In the genomic region with DNA sequence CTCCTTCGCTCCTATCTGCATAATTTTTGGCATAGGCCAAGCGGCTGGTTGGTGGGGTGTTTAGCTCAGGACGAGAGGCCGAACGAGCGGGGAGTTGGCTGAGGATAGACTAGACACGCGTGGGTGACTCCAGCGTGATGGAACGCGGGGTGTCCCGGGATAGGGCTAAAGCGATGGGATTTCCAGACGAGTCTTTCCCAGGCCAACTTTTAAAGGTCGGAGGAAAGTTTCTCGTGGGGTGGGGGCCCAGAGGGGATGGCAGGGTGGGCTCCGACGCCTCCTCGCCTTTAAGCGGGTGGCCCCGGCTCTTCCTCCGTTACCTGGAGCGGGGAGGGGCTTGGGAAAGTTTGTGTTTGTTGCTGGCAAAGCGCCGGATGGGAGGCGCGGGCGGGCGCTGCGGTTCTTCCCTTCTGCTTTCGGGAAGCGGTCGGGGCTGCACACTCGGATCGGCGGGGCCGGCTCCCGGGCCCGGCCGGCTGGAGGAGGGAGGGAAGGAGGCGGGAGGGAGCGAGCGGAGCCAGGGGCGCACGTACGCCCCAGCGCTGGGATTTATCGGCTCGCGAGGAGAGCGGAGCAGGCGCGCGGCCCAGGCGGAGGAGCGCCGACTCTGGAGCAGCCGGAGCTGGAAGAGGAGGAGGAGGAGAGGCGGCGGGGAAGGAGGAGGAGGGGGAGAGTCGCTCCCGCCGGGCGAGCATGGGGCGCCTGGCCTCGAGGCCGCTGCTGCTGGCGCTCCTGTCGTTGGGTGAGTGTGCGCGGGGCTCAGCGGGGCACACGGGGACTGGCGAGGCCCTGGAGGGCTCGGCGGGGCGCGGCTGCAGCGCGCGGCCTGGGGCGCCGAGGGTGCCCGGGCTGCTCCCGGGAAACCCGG, we compare ENCODE assay signal across 1 cellular context.
TF ChIP-seq lines count a peak whose summit lies in the region.

A gene (plus strand): TSS at position 406 of the 868 bp plus-strand sequence. CDS start 288 bp downstream, at position 694.

TF ChIP-seq in HEK293, 187 proteins besides CTCF, POLR2A, EP300 and RAD21 (continued from another document and continues in another):
- TF ChIP-seq, protein P1, sequence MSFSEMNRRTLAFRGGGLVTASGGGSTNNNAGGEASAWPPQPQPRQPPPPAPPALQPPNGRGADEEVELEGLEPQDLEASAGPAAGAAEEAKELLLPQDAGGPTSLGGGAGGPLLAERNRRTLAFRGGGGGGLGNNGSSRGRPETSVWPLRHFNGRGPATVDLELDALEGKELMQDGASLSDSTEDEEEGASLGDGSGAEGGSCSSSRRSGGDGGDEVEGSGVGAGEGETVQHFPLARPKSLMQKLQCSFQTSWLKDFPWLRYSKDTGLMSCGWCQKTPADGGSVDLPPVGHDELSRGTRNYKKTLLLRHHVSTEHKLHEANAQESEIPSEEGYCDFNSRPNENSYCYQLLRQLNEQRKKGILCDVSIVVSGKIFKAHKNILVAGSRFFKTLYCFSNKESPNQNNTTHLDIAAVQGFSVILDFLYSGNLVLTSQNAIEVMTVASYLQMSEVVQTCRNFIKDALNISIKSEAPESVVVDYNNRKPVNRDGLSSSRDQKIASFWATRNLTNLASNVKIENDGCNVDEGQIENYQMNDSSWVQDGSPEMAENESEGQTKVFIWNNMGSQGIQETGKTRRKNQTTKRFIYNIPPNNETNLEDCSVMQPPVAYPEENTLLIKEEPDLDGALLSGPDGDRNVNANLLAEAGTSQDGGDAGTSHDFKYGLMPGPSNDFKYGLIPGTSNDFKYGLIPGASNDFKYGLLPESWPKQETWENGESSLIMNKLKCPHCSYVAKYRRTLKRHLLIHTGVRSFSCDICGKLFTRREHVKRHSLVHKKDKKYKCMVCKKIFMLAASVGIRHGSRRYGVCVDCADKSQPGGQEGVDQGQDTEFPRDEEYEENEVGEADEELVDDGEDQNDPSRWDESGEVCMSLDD (tag by site-specific recombination; IDR thresholded peaks at IDR 0.05): no peak; the same call in 1 of the 2 replicates
- 0 out of 2 replicates have a peak, but pooled peaks have one; percentile 15 for TF ChIP-seq ZNF121 (tag by site-specific recombination; IDR thresholded peaks at IDR 0.05)
- TF ChIP-seq, protein P2, sequence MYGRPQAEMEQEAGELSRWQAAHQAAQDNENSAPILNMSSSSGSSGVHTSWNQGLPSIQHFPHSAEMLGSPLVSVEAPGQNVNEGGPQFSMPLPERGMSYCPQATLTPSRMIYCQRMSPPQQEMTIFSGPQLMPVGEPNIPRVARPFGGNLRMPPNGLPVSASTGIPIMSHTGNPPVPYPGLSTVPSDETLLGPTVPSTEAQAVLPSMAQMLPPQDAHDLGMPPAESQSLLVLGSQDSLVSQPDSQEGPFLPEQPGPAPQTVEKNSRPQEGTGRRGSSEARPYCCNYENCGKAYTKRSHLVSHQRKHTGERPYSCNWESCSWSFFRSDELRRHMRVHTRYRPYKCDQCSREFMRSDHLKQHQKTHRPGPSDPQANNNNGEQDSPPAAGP (tag by site-specific recombination; IDR thresholded peaks at IDR 0.05): peak; percentile 29; the same call in 1 of the 2 replicates
- TF ChIP-seq ZNF311 (tag by site-specific recombination; IDR thresholded peaks at IDR 0.05; ENCODE audit: borderline replicate concordance): no peak
- 0 out of 2 replicates have a peak, but pooled peaks have one; percentile 11 for TF ChIP-seq OVOL3 (tag by site-specific recombination; IDR thresholded peaks at IDR 0.05)
- TF ChIP-seq, protein P3, sequence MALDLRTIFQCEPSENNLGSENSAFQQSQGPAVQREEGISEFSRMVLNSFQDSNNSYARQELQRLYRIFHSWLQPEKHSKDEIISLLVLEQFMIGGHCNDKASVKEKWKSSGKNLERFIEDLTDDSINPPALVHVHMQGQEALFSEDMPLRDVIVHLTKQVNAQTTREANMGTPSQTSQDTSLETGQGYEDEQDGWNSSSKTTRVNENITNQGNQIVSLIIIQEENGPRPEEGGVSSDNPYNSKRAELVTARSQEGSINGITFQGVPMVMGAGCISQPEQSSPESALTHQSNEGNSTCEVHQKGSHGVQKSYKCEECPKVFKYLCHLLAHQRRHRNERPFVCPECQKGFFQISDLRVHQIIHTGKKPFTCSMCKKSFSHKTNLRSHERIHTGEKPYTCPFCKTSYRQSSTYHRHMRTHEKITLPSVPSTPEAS (tag by site-specific recombination; IDR thresholded peaks at IDR 0.05): 0 out of 2 replicates have a peak, but pooled peaks have one; percentile 19
- TF ChIP-seq, protein P4, sequence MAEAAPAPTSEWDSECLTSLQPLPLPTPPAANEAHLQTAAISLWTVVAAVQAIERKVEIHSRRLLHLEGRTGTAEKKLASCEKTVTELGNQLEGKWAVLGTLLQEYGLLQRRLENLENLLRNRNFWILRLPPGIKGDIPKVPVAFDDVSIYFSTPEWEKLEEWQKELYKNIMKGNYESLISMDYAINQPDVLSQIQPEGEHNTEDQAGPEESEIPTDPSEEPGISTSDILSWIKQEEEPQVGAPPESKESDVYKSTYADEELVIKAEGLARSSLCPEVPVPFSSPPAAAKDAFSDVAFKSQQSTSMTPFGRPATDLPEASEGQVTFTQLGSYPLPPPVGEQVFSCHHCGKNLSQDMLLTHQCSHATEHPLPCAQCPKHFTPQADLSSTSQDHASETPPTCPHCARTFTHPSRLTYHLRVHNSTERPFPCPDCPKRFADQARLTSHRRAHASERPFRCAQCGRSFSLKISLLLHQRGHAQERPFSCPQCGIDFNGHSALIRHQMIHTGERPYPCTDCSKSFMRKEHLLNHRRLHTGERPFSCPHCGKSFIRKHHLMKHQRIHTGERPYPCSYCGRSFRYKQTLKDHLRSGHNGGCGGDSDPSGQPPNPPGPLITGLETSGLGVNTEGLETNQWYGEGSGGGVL (tag by site-specific recombination; IDR thresholded peaks at IDR 0.05): peak; percentile 77
- TF ChIP-seq ZNF596 (tag by site-specific recombination; IDR thresholded peaks at IDR 0.05): no peak
- TF ChIP-seq, protein P5, sequence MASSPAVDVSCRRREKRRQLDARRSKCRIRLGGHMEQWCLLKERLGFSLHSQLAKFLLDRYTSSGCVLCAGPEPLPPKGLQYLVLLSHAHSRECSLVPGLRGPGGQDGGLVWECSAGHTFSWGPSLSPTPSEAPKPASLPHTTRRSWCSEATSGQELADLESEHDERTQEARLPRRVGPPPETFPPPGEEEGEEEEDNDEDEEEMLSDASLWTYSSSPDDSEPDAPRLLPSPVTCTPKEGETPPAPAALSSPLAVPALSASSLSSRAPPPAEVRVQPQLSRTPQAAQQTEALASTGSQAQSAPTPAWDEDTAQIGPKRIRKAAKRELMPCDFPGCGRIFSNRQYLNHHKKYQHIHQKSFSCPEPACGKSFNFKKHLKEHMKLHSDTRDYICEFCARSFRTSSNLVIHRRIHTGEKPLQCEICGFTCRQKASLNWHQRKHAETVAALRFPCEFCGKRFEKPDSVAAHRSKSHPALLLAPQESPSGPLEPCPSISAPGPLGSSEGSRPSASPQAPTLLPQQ (tag by site-specific recombination; IDR thresholded peaks at IDR 0.05): peak; percentile 77
- TF ChIP-seq KLF16 (tag by site-specific recombination; IDR thresholded peaks at IDR 0.05): peak; percentile 57; the same call in 1 of the 2 replicates
- peak; percentile 63 for TF ChIP-seq ZXDB (tag by site-specific recombination; IDR thresholded peaks at IDR 0.05)
- no peak for TF ChIP-seq ZNF404 (tag by site-specific recombination; IDR thresholded peaks at IDR 0.05)
- TF ChIP-seq KLF8 (tag by site-specific recombination; IDR thresholded peaks at IDR 0.05): peak; percentile 62; the same call in 1 of the 2 replicates
- 0 out of 2 replicates have a peak, but pooled peaks have one; percentile 15 for TF ChIP-seq ZBTB48 (tag by site-specific recombination; IDR thresholded peaks at IDR 0.05)
- peak; percentile 99 for TF ChIP-seq ZBTB17 (tag by site-specific recombination; IDR thresholded peaks at IDR 0.05)
- peak; percentile 86 for TF ChIP-seq ZNF501 (tag by site-specific recombination; IDR thresholded peaks at IDR 0.05)
- TF ChIP-seq ZNF132 (tag by site-specific recombination; IDR thresholded peaks at IDR 0.05; ENCODE audit: borderline replicate concordance): no peak
- TF ChIP-seq KLF1 (tag by site-specific recombination; IDR thresholded peaks at IDR 0.05): no peak
- TF ChIP-seq ZFP41 (tag by site-specific recombination; IDR thresholded peaks at IDR 0.05; ENCODE audit: borderline replicate concordance): no peak
- no peak for TF ChIP-seq ZNF571 (tag by site-specific recombination; IDR thresholded peaks at IDR 0.05)
- no peak for TF ChIP-seq ZNF843 (tag by site-specific recombination; IDR thresholded peaks at IDR 0.05)
- TF ChIP-seq ZNF350 (tag by site-specific recombination; IDR thresholded peaks at IDR 0.05): no peak
- no peak for TF ChIP-seq ZNF433 (tag by site-specific recombination; IDR thresholded peaks at IDR 0.05; ENCODE audit: low read depth)
- TF ChIP-seq ZNF529 (tag by site-specific recombination; IDR thresholded peaks at IDR 0.05; ENCODE audit: insufficient replicate concordance): no peak
- TF ChIP-seq, protein P6, sequence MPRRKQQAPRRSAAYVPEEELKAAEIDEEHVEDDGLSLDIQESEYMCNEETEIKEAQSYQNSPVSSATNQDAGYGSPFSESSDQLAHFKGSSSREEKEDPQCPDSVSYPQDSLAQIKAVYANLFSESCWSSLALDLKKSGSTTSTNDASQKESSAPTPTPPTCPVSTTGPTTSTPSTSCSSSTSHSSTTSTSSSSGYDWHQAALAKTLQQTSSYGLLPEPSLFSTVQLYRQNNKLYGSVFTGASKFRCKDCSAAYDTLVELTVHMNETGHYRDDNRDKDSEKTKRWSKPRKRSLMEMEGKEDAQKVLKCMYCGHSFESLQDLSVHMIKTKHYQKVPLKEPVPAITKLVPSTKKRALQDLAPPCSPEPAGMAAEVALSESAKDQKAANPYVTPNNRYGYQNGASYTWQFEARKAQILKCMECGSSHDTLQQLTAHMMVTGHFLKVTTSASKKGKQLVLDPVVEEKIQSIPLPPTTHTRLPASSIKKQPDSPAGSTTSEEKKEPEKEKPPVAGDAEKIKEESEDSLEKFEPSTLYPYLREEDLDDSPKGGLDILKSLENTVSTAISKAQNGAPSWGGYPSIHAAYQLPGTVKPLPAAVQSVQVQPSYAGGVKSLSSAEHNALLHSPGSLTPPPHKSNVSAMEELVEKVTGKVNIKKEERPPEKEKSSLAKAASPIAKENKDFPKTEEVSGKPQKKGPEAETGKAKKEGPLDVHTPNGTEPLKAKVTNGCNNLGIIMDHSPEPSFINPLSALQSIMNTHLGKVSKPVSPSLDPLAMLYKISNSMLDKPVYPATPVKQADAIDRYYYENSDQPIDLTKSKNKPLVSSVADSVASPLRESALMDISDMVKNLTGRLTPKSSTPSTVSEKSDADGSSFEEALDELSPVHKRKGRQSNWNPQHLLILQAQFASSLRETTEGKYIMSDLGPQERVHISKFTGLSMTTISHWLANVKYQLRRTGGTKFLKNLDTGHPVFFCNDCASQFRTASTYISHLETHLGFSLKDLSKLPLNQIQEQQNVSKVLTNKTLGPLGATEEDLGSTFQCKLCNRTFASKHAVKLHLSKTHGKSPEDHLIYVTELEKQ (tag by site-specific recombination; IDR thresholded peaks at IDR 0.05; ENCODE audit: borderline replicate concordance): no peak
- peak; percentile 84; the same call in 1 of the 2 replicates for TF ChIP-seq ZNF660 (tag by site-specific recombination; IDR thresholded peaks at IDR 0.05)
- TF ChIP-seq ZNF133 (tag by site-specific recombination; IDR thresholded peaks at IDR 0.05): no peak
- peak; percentile 96 for TF ChIP-seq ZNF341 (tag by site-specific recombination; IDR thresholded peaks at IDR 0.05; ENCODE audit: low read depth)
- peak; percentile 48 for TF ChIP-seq KLF9 (tag by site-specific recombination; IDR thresholded peaks at IDR 0.05; ENCODE audit: low read depth)
- no peak for TF ChIP-seq ZNF114 (tag by site-specific recombination; IDR thresholded peaks at IDR 0.05)
- no peak for TF ChIP-seq ZNF792 (tag by site-specific recombination; IDR thresholded peaks at IDR 0.05)
- TF ChIP-seq, protein P7, sequence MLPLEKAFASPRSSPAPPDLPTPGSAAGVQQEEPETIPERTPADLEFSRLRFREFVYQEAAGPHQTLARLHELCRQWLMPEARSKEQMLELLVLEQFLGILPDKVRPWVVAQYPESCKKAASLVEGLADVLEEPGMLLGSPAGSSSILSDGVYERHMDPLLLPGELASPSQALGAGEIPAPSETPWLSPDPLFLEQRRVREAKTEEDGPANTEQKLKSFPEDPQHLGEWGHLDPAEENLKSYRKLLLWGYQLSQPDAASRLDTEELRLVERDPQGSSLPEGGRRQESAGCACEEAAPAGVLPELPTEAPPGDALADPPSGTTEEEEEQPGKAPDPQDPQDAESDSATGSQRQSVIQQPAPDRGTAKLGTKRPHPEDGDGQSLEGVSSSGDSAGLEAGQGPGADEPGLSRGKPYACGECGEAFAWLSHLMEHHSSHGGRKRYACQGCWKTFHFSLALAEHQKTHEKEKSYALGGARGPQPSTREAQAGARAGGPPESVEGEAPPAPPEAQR (tag by site-specific recombination; IDR thresholded peaks at IDR 0.05): no peak
- TF ChIP-seq, protein P8, sequence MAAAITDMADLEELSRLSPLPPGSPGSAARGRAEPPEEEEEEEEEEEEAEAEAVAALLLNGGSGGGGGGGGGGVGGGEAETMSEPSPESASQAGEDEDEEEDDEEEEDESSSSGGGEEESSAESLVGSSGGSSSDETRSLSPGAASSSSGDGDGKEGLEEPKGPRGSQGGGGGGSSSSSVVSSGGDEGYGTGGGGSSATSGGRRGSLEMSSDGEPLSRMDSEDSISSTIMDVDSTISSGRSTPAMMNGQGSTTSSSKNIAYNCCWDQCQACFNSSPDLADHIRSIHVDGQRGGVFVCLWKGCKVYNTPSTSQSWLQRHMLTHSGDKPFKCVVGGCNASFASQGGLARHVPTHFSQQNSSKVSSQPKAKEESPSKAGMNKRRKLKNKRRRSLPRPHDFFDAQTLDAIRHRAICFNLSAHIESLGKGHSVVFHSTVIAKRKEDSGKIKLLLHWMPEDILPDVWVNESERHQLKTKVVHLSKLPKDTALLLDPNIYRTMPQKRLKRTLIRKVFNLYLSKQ (tag by site-specific recombination; IDR thresholded peaks at IDR 0.05; ENCODE audit: borderline replicate concordance): no peak
- TF ChIP-seq, protein P9, sequence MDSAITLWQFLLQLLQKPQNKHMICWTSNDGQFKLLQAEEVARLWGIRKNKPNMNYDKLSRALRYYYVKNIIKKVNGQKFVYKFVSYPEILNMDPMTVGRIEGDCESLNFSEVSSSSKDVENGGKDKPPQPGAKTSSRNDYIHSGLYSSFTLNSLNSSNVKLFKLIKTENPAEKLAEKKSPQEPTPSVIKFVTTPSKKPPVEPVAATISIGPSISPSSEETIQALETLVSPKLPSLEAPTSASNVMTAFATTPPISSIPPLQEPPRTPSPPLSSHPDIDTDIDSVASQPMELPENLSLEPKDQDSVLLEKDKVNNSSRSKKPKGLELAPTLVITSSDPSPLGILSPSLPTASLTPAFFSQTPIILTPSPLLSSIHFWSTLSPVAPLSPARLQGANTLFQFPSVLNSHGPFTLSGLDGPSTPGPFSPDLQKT (IDR thresholded peaks at IDR 0.05; ENCODE audit: borderline replicate concordance, low read depth, low read length): no peak
- no peak for TF ChIP-seq ZNF184 (tag by site-specific recombination; IDR thresholded peaks at IDR 0.05)
- peak; percentile 96 for TF ChIP-seq ZNF366 (tag by site-specific recombination; conservative IDR thresholded peaks at IDR 0.05)
- TF ChIP-seq IKZF3 (tag by site-specific recombination; IDR thresholded peaks at IDR 0.05): peak; percentile 71
- no peak for TF ChIP-seq ZNF138 (tag by site-specific recombination; IDR thresholded peaks at IDR 0.05; ENCODE audit: borderline replicate concordance)
